In genomic region chr12:46233985-46234384, GRCh38 we compare ENCODE assay signal across 20 cellular contexts. TPM values are rescaled to one million over a fixed set of nuclear protein-coding genes. Genes with fewer than 3 reads are reported as not detected.
DNase-seq lines count a peak whose midpoint lies in the region; ATAC-seq and TF ChIP-seq lines count a peak whose summit lies in the region.
"Had no signal": no experiment of that assay in that cellular context is flagged by ENCODE, and none has a peak within 500 bp of the region (broad histone marks: within the 10 kb centered on the region; RNA-seq: fewer than 3 reads in every experiment).

No MANE protein-coding gene starts in this region.

- DNase-seq in T-helper 1 cell = no peak
- no peak for DNase-seq in CD4-positive, alpha-beta T cell
- DNase-seq in T-helper 17 cell = no peak
- DNase-seq in left lobe of liver (ENCODE audit: low spot score) = no peak
- DNase-seq in germinal center (ENCODE audit: low spot score) = no peak
- no peak for DNase-seq in PC-3
- DNase-seq in NCI-H187 (lab: John Stamatoyannopoulos, UW) = no peak
- DNase-seq: activated CD4-positive, alpha-beta T cell treated with anti-CD3 and anti-CD28 coated beads, Interleukin-2, amount 10 ng/mL, durations not matched to agents 7 days and 5 days; activated CD8-positive, alpha-beta memory T cell treated with anti-CD3 and anti-CD28 coated beads, Interleukin-2, amount 50 U/mL, for 4 hours; activated gamma-delta T cell treated with Interleukin-2 at 50 U/mL for 16 hours; AML-193; colonic mucosa; HFFc6; NCI-H1436 treated with DMSO at 0.1 percent for 48 hours; NCI-H526 treated with DMSO at 0.1 percent for 48 hours; posterior cingulate gyrus; stimulated activated naive CD4-positive, alpha-beta T cell treated with Interleukin-2 at 50 U/mL for 16 hours; transverse colon had no signal

- H3K27me3 ChIP-seq in CD4-positive, alpha-beta T cell (ENCODE audit: control insufficient read depth, insufficient read depth, low read length) = no peaks in the 10 kb centered on the region
- no peaks in the 10 kb centered on the region for H3K27me3 ChIP-seq in PC-3 (ENCODE audit: low read length)
- H3K27me3 ChIP-seq: colonic mucosa, transverse colon had no signal

- H3K9ac ChIP-seq in PC-3 (ENCODE audit: low read length) = no peak overlapping the region

- H3K9me3 Mint-ChIP-seq in T-helper 1 cell treated with Interleukin-12 subunit alpha and Interleukin-12 subunit beta and Interleukin-4 antibody, amounts not matched to agents 30 μg/mL and 1 μg/mL, for 36 hours = no peaks in the 10 kb centered on the region
- H3K9me3 Mint-ChIP-seq in CD4-positive, alpha-beta T cell = no peaks in the 10 kb centered on the region
- H3K9me3 Mint-ChIP-seq: HFFc6 had no signal

- H3K4me2 ChIP-seq in PC-3 (ENCODE audit: low read length) = no peak overlapping the region

- POLR2A ChIA-PET in CD4-positive, alpha-beta T cell (lab: Charles Lee) = interaction anchor here (0.8 to 2.0 kb wide), 5 partner anchors 10 to 35 kb away, joined by 3 to 8 read pairs (median 4); partner anchors contain the start of gene SLC38A1
- POLR2A ChIA-PET in PC-3 (lab: Charles Lee; ENCODE audit: unreplicated experiment) = no interaction called here

- H3K4me1 Mint-ChIP-seq in T-helper 1 cell treated with Interleukin-12 subunit alpha and Interleukin-12 subunit beta and Interleukin-4 antibody, amounts not matched to agents 30 μg/mL and 1 μg/mL, for 36 hours (ENCODE audit: low read depth) = peaks cover 40% of the 10 kb centered on the region
- peaks cover 86% of the 10 kb centered on the region for H3K4me1 Mint-ChIP-seq in CD4-positive, alpha-beta T cell (ENCODE audit: low read depth)
- H3K4me1 Mint-ChIP-seq in T-helper 17 cell = peaks cover 45% of the 10 kb centered on the region

- peak overlapping the region; percentile 33 for H3K27ac Mint-ChIP-seq in T-helper 1 cell treated with Interleukin-12 subunit alpha and Interleukin-12 subunit beta and Interleukin-4 antibody, amounts not matched to agents 30 μg/mL and 1 μg/mL, for 36 hours
- H3K27ac Mint-ChIP-seq in CD4-positive, alpha-beta T cell = peak overlapping the region; percentile 22
- H3K27ac Mint-ChIP-seq in T-helper 17 cell = peak overlapping the region; percentile 42
- H3K27ac Mint-ChIP-seq: activated CD4-positive, alpha-beta T cell treated with anti-CD3 and anti-CD28 coated beads, Interleukin-2, amount 10 ng/mL, durations not matched to agents 7 days and 5 days; HFFc6 had no signal

- H3K27me3 Mint-ChIP-seq in T-helper 1 cell treated with Interleukin-12 subunit alpha and Interleukin-12 subunit beta and Interleukin-4 antibody, amounts not matched to agents 30 μg/mL and 1 μg/mL, for 36 hours (ENCODE audit: low read depth) = no peaks in the 10 kb centered on the region
- no peaks in the 10 kb centered on the region for H3K27me3 Mint-ChIP-seq in CD4-positive, alpha-beta T cell
- no peaks in the 10 kb centered on the region for H3K27me3 Mint-ChIP-seq in T-helper 17 cell
- H3K27me3 Mint-ChIP-seq: activated CD4-positive, alpha-beta T cell treated with anti-CD3 and anti-CD28 coated beads, Interleukin-2, amount 10 ng/mL, durations not matched to agents 7 days and 5 days had no signal

- no TSS peak for BruUV-seq in PC-3 (replicated peaks; lab: Mats Ljungman, UMichigan)

- no peak overlapping the region for H3K4me3 ChIP-seq in PC-3 (ENCODE audit: low read length)
- H3K4me3 ChIP-seq: colonic mucosa, transverse colon had no signal

- ATAC-seq in CD4-positive, alpha-beta T cell (ENCODE audit: poor library complexity) = no peak
- ATAC-seq in T-helper 17 cell (no peak), left lobe of liver (peak; percentile 13), PC-3 (no peak)

- CTCF ChIA-PET in CD4-positive, alpha-beta T cell (lab: Charles Lee) = interaction anchor here (0.7 to 1.6 kb wide), 3 partner anchors 19 to 29 kb away, joined by 3 to 6 read pairs (median 5); no protein-coding TSS in a partner anchor
- CTCF ChIA-PET in PC-3 (lab: Charles Lee) = no interaction called here

- H3K36me3 Mint-ChIP-seq in T-helper 1 cell treated with Interleukin-12 subunit alpha and Interleukin-12 subunit beta and Interleukin-4 antibody, amounts not matched to agents 30 μg/mL and 1 μg/mL, for 36 hours (ENCODE audit: low read depth) = peaks cover 60% of the 10 kb centered on the region
- H3K36me3 Mint-ChIP-seq in CD4-positive, alpha-beta T cell (ENCODE audit: low read depth) = peaks cover 93% of the 10 kb centered on the region
- H3K36me3 Mint-ChIP-seq in T-helper 17 cell (ENCODE audit: low read depth) = peaks cover 5% of the 10 kb centered on the region

- no peaks in the 10 kb centered on the region for H3K4me1 ChIP-seq in PC-3 (ENCODE audit: insufficient read depth, low read length)
- H3K4me1 ChIP-seq: colonic mucosa, transverse colon had no signal

- no peaks in the 10 kb centered on the region for H3F3A ChIP-seq in PC-3 (ENCODE audit: low read length, unreplicated experiment)

- H3K36me3 ChIP-seq in PC-3 (ENCODE audit: low read depth, low read length) = peaks cover 59% of the 10 kb centered on the region
- H3K36me3 ChIP-seq: colonic mucosa had no signal

- H3K9me3 ChIP-seq in CD4-positive, alpha-beta T cell (ENCODE audit: control insufficient read depth, low read length) = no peaks in the 10 kb centered on the region
- H3K9me3 ChIP-seq in T-helper 17 cell (ENCODE audit: control insufficient read depth, low read length, poor library complexity, severe bottlenecking) (no peaks in the 10 kb centered on the region), PC-3 (ENCODE audit: low read length) (no peaks in the 10 kb centered on the region)
- H3K9me3 ChIP-seq: colonic mucosa, transverse colon had no signal

- no peaks in the 10 kb centered on the region for H3K9me2 ChIP-seq in PC-3 (replicated peaks; ENCODE audit: low read length)

- TF ChIP-seq CTCF in CD4-positive, alpha-beta T cell (IDR thresholded peaks at IDR 0.05) = no peak
- no peak for TF ChIP-seq CTCF in PC-3 (conservative IDR thresholded peaks at IDR 0.05; ENCODE audit: low read depth, low read length)

- H3K27ac ChIP-seq in CD4-positive, alpha-beta T cell (ENCODE audit: low read depth, low read length) = no peak overlapping the region
- H3K27ac ChIP-seq in PC-3 (ENCODE audit: low read length) = no peak overlapping the region
- H3K27ac ChIP-seq: 22Rv1, colonic mucosa, transverse colon had no signal

- no peak overlapping the region for H3K4me3 Mint-ChIP-seq in T-helper 1 cell treated with Interleukin-12 subunit alpha and Interleukin-12 subunit beta and Interleukin-4 antibody, amounts not matched to agents 30 μg/mL and 1 μg/mL, for 36 hours
- no peak overlapping the region for H3K4me3 Mint-ChIP-seq in CD4-positive, alpha-beta T cell
- H3K4me3 Mint-ChIP-seq in T-helper 17 cell = no peak overlapping the region
- H3K4me3 Mint-ChIP-seq: activated CD4-positive, alpha-beta T cell treated with anti-CD3 and anti-CD28 coated beads, Interleukin-2, amount 10 ng/mL, durations not matched to agents 7 days and 5 days; HFFc6 had no signal

- H3K79me2 ChIP-seq in PC-3 (ENCODE audit: low read length) = peaks cover 94% of the 10 kb centered on the region

- H4K20me1 ChIP-seq in PC-3 (ENCODE audit: low read length) = peaks cover 11% of the 10 kb centered on the region; the same call in 1 of the 2 replicates

- intact Hi-C loops in CD4-positive, alpha-beta T cell (cut with DNase I, micrococcal nuclease) = no loop called here
- intact Hi-C loops in PC-3 (cut with micrococcal nuclease) = no loop called here

- H2AFZ ChIP-seq in PC-3 (ENCODE audit: low read length) = no peak overlapping the region

RNA-seq across cellular contexts. Expression of gene SLC38A1, which starts 34.9 kb away (rescaled TPM):
- 100 to 1,000 TPM; 327 to 346 TPM for total RNA-seq in CD4-positive, alpha-beta T cell
- total RNA-seq in T-helper 17 cell = 100 to 1,000 TPM; 262 to 265 TPM
- total RNA-seq in left lobe of liver = 7.7 TPM
- 101 and 107 TPM in 2 replicates for total RNA-seq in PC-3 (2014; rRNA removed)

Comparison
In these comparisons a context has a peak if more than half of its experiments do, and no peak if none do; other contexts are left out.
1. RNA of gene SLC38A1, which starts 34.9 kb away (total RNA-seq): 327 to 346 TPM in CD4-positive, alpha-beta T cell, 262 to 265 TPM in T-helper 17 cell and 101 to 107 TPM in PC-3; 7.7 TPM in left lobe of liver (single experiment); every median in the first group is over 10 times any median in the second.
2. Peak in every context shown above with its lines, with median percentiles within 50 percentile points of each other: H3K27ac Mint-ChIP-seq.